17 cellular contexts compared by ENCODE assay signal in the genomic region with DNA sequence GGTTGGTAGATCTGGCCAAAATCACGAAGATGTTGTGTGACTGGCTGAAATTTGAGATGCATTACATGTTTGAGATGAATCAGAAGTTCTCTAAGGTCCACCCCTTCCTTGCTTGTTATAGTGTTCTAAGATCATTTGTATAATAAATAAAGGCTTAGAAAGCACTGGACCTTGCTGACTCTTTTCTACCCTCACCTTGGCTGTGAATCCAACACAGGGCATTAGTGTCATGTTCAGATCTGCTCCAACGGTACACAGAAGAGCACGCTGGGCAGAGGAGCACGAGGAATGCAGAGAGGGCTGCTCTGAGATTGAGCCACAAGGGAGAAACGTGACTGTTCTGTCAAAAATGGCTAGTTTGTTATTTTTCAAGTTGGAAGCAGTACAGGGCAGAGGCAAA.
"Had no signal": no experiment of that assay in that cellular context is flagged by ENCODE, and none has a peak within 500 bp of the region (broad histone marks: within the 10 kb centered on the region; RNA-seq: fewer than 3 reads in every experiment).

No MANE protein-coding gene starts in this region.

- H3K27ac ChIP-seq: coronary artery, right atrium auricular region had no signal

- H3K4me1 ChIP-seq: right atrium auricular region had no signal

- DNase-seq: activated CD4-positive, alpha-beta T cell treated with anti-CD3 and anti-CD28 coated beads, Interleukin-2, amount 50 U/mL, for 4 hours; activated CD4-positive, CD25-positive, alpha-beta regulatory T cell treated with anti-CD3 and anti-CD28 coated beads, Interleukin-2, amount 50 U/mL, for 72 hours; activated naive CD4-positive, alpha-beta T cell treated with Interleukin-2 at 50 U/mL for 16 hours; effector memory CD4-positive, alpha-beta T cell; hippocampal formation; mammary epithelial cell; mucosa of descending colon; small intestine; stimulated activated CD4-positive, alpha-beta T cell treated with anti-CD3 and anti-CD28 coated beads, Interleukin-4, amount 100 ng/mL, for 24 hours; stimulated activated naive CD8-positive, alpha-beta T cell treated with anti-CD3 and anti-CD28 coated beads, Interleukin-15, Interleukin-2, amounts not matched to agents 100 U/mL and 50 U/mL, for 24 hours; T-helper 1 cell; T1000 had no signal

- H3K27me3 ChIP-seq: right atrium auricular region had no signal

- H3K36me3 ChIP-seq: right atrium auricular region had no signal

- H3K4me3 ChIP-seq: coronary artery, mucosa of descending colon, right atrium auricular region had no signal

- H3K9me3 ChIP-seq: mucosa of descending colon, right atrium auricular region had no signal

- ATAC-seq: activated T-helper 17 cell treated with anti-CD3 and anti-CD28 coated beads, Interleukin-2, amount 50 U/mL, for 72 hours; left lobe of liver; mucosa of descending colon; natural killer cell treated with Interleukin-12 subunit alpha and Interleukin-12 subunit beta and Interleukin-15 and Interleukin-18, amount 100 ng/mL, for 72 hours; stimulated activated naive CD8-positive, alpha-beta T cell treated with anti-CD3 and anti-CD28 coated beads, Interleukin-15, Interleukin-2, amounts not matched to agents 100 U/mL and 50 U/mL, for 24 hours had no signal
